ENCODE assay signal across 13 cellular contexts in genomic region chr1:43405876-43406234, GRCh38. TPM values are rescaled to one million over a fixed set of nuclear protein-coding genes. Genes with fewer than 3 reads are reported as not detected.
DNase-seq lines count a peak whose midpoint lies in the region; ATAC-seq and TF ChIP-seq lines count a peak whose summit lies in the region.
"Had no signal": no experiment of that assay in that cellular context is flagged by ENCODE, and none has a peak within 500 bp of the region (broad histone marks: within the 10 kb centered on the region; RNA-seq: fewer than 3 reads in every experiment).

No MANE protein-coding gene starts in this region.

- TF ChIP-seq POLR2A in transverse colon (IDR thresholded peaks at IDR 0.05), result no peak

- H3K27me3 ChIP-seq in left ventricle myocardium inferior (ENCODE audit: low read depth), result no peaks in the 10 kb centered on the region
- H3K27me3 ChIP-seq in heart right ventricle, result no peaks in the 10 kb centered on the region
- H3K27me3 ChIP-seq in colonic mucosa, result no peaks in the 10 kb centered on the region
- no peaks in the 10 kb centered on the region for H3K27me3 ChIP-seq in transverse colon
- H3K27me3 ChIP-seq: BLaER1 had no signal

- no peak overlapping the region for H3K4me3 ChIP-seq in left ventricle myocardium inferior
- H3K4me3 ChIP-seq in heart right ventricle, result no peak overlapping the region
- no peak overlapping the region for H3K4me3 ChIP-seq in colonic mucosa
- no peak overlapping the region for H3K4me3 ChIP-seq in transverse colon
- H3K4me3 ChIP-seq: BLaER1, HAP-1 had no signal

- in situ Hi-C loops in transverse colon (cut with MboI; ENCODE audit: low pct_ligation_motif_present in 1 of 4, low pct_unique_long_range_greater_than_20kb in 1 of 4, low sequenced_read_pairs in 3 of 4), result no loop called here

- no peak overlapping the region for H3K9ac ChIP-seq in colonic mucosa (ENCODE audit: low read depth in 2 of 2, low read length in 2 of 2)
- H3K9ac ChIP-seq: BLaER1 had no signal

- WGBS in heart right ventricle, 2 donors, result 87 to 90% methylated on average over 2 of the region's 2 CpGs
- 25 to 61% methylated on average over 2 of the region's 2 CpGs for WGBS in transverse colon (ENCODE audit: low coverage in 1 of 2), 2 donors

- DNase-seq in left ventricle myocardium inferior (no peak), heart right ventricle (no peak), colonic mucosa (no peak), transverse colon (no peak), NCI-H1048 (lab: John Stamatoyannopoulos, UW) (no peak)
- DNase-seq: 8988T; AML-193; Caco-2; CD8-positive, alpha-beta memory T cell; DND-41; GDM1 had no signal

- H3K4me1 ChIP-seq in left ventricle myocardium inferior (peaks cover 21% of the 10 kb centered on the region), heart right ventricle (peaks cover 0 to 7% (median 0%) of the 10 kb centered on the region in 9 donors), colonic mucosa (peaks cover 11% of the 10 kb centered on the region), transverse colon (peaks cover 0 to 18% (median 3%) of the 10 kb centered on the region in 4 donors)
- H3K4me1 ChIP-seq: BLaER1, Caco-2, HAP-1 had no signal

- no peak for TF ChIP-seq EP300 in transverse colon (IDR thresholded peaks at IDR 0.05; ENCODE audit: low read depth)

- H3K9me3 ChIP-seq in left ventricle myocardium inferior (replicated peaks) (no peaks in the 10 kb centered on the region), heart right ventricle (no peaks in the 10 kb centered on the region), colonic mucosa (no peaks in the 10 kb centered on the region), transverse colon (no peaks in the 10 kb centered on the region)
- H3K9me3 ChIP-seq: BLaER1, Caco-2, HAP-1 had no signal

- H3K36me3 ChIP-seq in left ventricle myocardium inferior, result peaks cover 73% of the 10 kb centered on the region
- peaks cover 0 to 96% (median 40%) of the 10 kb centered on the region in 9 donors for H3K36me3 ChIP-seq in heart right ventricle
- peaks cover 9% of the 10 kb centered on the region for H3K36me3 ChIP-seq in colonic mucosa
- H3K36me3 ChIP-seq in transverse colon, result peaks cover 0 to 43% (median 16%) of the 10 kb centered on the region in 4 donors

- peak overlapping the region; percentile 4 for H3K27ac ChIP-seq in left ventricle myocardium inferior (replicated peaks)
- no peak overlapping the region for H3K27ac ChIP-seq in heart right ventricle
- H3K27ac ChIP-seq in colonic mucosa, result peak overlapping the region; percentile 53
- H3K27ac ChIP-seq in transverse colon, result peak overlapping the region; percentile 4 to 50 (median 38)
- H3K27ac ChIP-seq: BLaER1 had no signal

- intact Hi-C loops in left ventricle myocardium inferior (cut with micrococcal nuclease), result no loop called here
- intact Hi-C loops in heart right ventricle (cut with DNase I), result loop anchor here in 1 of 10 donors (5.0 kb wide), 1 partner anchor 169 kb away; no protein-coding TSS in a partner anchor
- intact Hi-C loops in colonic mucosa (cut with DNase I), result no loop called here
- intact Hi-C loops in transverse colon (cut with DNase I; ENCODE audit: low total_unique reads), result no loop called here

- no peak for ATAC-seq in heart right ventricle

- no peak for TF ChIP-seq CTCF in left ventricle myocardium inferior (IDR thresholded peaks at IDR 0.05; ENCODE audit: borderline replicate concordance)
- no peak for TF ChIP-seq CTCF in heart right ventricle (IDR thresholded peaks at IDR 0.05)
- TF ChIP-seq CTCF in colonic mucosa (IDR thresholded peaks at IDR 0.05), result no peak
- no peak for TF ChIP-seq CTCF in transverse colon (IDR thresholded peaks at IDR 0.05)

RNA-seq across cellular contexts. Expression of gene SZT2, which starts 16.2 kb away (rescaled TPM):
- total RNA-seq in left ventricle myocardium inferior (24.8 TPM), heart right ventricle (10 to 100 TPM; 20.5 to 38.3 (median 26.0) TPM), colonic mucosa (10 to 100 TPM; 34.8 to 50.5 TPM), transverse colon (100 to 1,000 TPM in 2 of 4 donors, 10 to 100 TPM in 2; 43.1 to 106 (median 82.2) TPM)
- polyA plus RNA-seq in heart right ventricle, result 10 to 100 TPM in 1 of 2 donors, 1 to 10 TPM in 1; 8.6 to 44.0 TPM

RNA-seq across cellular contexts. Expression of gene MED8, which starts 16.3 kb away (rescaled TPM):
- total RNA-seq in left ventricle myocardium inferior (15.7 TPM), heart right ventricle (10 to 100 TPM; 10.5 to 22.5 (median 13.9) TPM), colonic mucosa (10 to 100 TPM; 39.2 to 51.3 TPM), transverse colon (10 to 100 TPM; 12.7 to 41.9 (median 25.0) TPM)
- polyA plus RNA-seq in heart right ventricle, result 10 to 100 TPM; 11.8 to 32.4 TPM

RNA-seq across cellular contexts. Expression of gene ELOVL1, which starts 38.0 kb away (rescaled TPM):
- total RNA-seq in left ventricle myocardium inferior, result 26.7 TPM
- total RNA-seq in heart right ventricle, result 10 to 100 TPM; 18.4 to 49.3 (median 28.3) TPM
- 10 to 100 TPM; 24.3 to 82.0 TPM for polyA plus RNA-seq in heart right ventricle
- total RNA-seq in colonic mucosa, result 100 to 1,000 TPM; 165 to 176 TPM
- 100 to 1,000 TPM in 1 of 4 donors, 10 to 100 TPM in 3; 58.4 to 114 (median 99.5) TPM for total RNA-seq in transverse colon

RNA-seq across cellular contexts. Expression of gene CDC20, which starts 47.1 kb away (rescaled TPM):
- total RNA-seq in left ventricle myocardium inferior (0.99 TPM), heart right ventricle (1 to 10 TPM in 6 of 10 donors, under 1 TPM in 4; 0.15 to 9.6 (median 1.5) TPM), colonic mucosa (100 to 1,000 TPM in 1 of 2 donors, 10 to 100 TPM in 1; 42.6 to 201 TPM), transverse colon (10 to 100 TPM in 1 of 4 donors, 1 to 10 TPM in 2, not detected in 1; 2.9 to 38.4 (median 4.5) TPM)
- 1 to 10 TPM in 1 of 2 donors, under 1 TPM in 1; 0.49 to 1.2 TPM for polyA plus RNA-seq in heart right ventricle

RNA-seq across cellular contexts. Expression of gene HYI, which starts 47.9 kb away (rescaled TPM):
- total RNA-seq in left ventricle myocardium inferior (22.8 TPM), heart right ventricle (10 to 100 TPM; 15.9 to 24.4 (median 19.9) TPM), colonic mucosa (10 to 100 TPM; 50.8 to 55.6 TPM), transverse colon (100 to 1,000 TPM in 3 of 4 donors, 10 to 100 TPM in 1; 71.1 to 126 (median 119) TPM)
- polyA plus RNA-seq in heart right ventricle, result 10 to 100 TPM; 13.1 to 67.4 TPM

Comparison
In these comparisons a context has a peak if more than half of its experiments do, and no peak if none do; other contexts are left out.
1. H3K27ac ChIP-seq: peak in left ventricle myocardium inferior (single experiment), colonic mucosa (single experiment) and transverse colon (4 of 4); none in heart right ventricle (0 of 10).